ENCODE assay signal across 35 cellular contexts in genomic region chr7:8509601-8510000, GRCh38.
"Had no signal": no experiment of that assay in that cellular context is flagged by ENCODE, and none has a peak within 500 bp of the region (broad histone marks: within the 10 kb centered on the region; RNA-seq: fewer than 3 reads in every experiment).

No MANE protein-coding gene starts in this region.

- H3K27ac ChIP-seq: KMS-11 had no signal

- H3K4me2 ChIP-seq: KMS-11 had no signal

- H3K9me3 ChIP-seq: MG63 had no signal

- DNase-seq: Karpas-422, Kasumi-1, KG1, MG63, MM.1S, MV-4-11, NCI-H1048, NCI-H1092, NCI-H1092 treated with DMSO at 0.1 percent for 48 hours, NCI-H1105, NCI-H1105 treated with DMSO at 0.1 percent for 48 hours, NCI-H1417, NCI-H1417 treated with DMSO at 0.1 percent for 48 hours, NCI-H1436, NCI-H1436 treated with DMSO at 0.1 percent for 48 hours, NCI-H1694, NCI-H1694 treated with DMSO at 0.1 percent for 48 hours, NCI-H187, NCI-H187 treated with DMSO at 0.1 percent for 48 hours, NCI-H1930, NCI-H2029, NCI-H2029 treated with DMSO at 0.1 percent for 48 hours, NCI-H2081, NCI-H2081 treated with DMSO at 0.1 percent for 48 hours, NCI-H2107, NCI-H2171, NCI-H2171 treated with DMSO at 0.1 percent for 48 hours, NCI-H2227 treated with DMSO at 0.1 percent for 48 hours, NCI-H345, NCI-H446, NCI-H446 treated with DMSO at 0.1 percent for 48 hours, NCI-H510A, NCI-H510A treated with DMSO at 0.1 percent for 48 hours, NCI-H524 had no signal

- H3K36me3 ChIP-seq: MG63 had no signal

- H3K4me3 ChIP-seq: MG63 had no signal

- H3K27me3 ChIP-seq: MG63 had no signal

- H3K9ac ChIP-seq: KMS-11 had no signal
